In the genomic region with DNA sequence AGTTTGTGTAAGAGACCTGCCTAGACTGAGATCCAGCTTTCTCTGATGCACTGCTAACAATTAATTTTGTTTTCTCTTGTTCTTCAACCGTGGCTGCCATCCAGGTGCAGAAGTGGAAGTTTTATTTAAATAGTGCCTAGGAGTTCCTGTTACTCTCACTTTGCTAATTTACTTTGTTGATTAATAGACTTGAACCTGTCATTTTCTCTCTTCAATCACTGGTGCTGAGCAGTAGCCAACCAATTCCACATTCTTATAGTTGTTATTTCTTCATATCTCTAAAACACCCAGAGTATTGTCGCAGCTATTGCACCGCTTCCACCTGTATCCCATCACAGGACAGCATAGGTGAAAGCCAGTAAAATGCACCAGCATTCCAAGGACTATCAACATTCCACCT, we compare ENCODE assay signal across 29 cellular contexts.
"Had no signal": no experiment of that assay in that cellular context is flagged by ENCODE, and none has a peak within 500 bp of the region (broad histone marks: within the 10 kb centered on the region; RNA-seq: fewer than 3 reads in every experiment).

No MANE protein-coding gene starts in this region.

- H3K36me3 ChIP-seq: brain microvascular endothelial cell had no signal

- H3K27ac ChIP-seq: brain microvascular endothelial cell, PC-9 had no signal

- H3K4me3 ChIP-seq: PC-9 had no signal

- ATAC-seq: activated naive CD8-positive, alpha-beta T cell treated with anti-CD3 and anti-CD28 coated beads, Interleukin-2, amount 50 U/mL, for 24 hours; activated T-cell treated with anti-CD3 and anti-CD28 coated beads, Interleukin-2, amount 50 U/mL, for 4 hours had no signal

- H3K27me3 ChIP-seq: brain microvascular endothelial cell had no signal

- DNase-seq: activated B cell treated with CpG ODN at 0.5 μM for 24 hours; activated CD4-positive, alpha-beta memory T cell treated with anti-CD3 and anti-CD28 coated beads for 36 hours; activated CD4-positive, alpha-beta T cell treated with anti-CD3 and anti-CD28 coated beads for 4 hours; activated CD4-positive, alpha-beta T cell treated with anti-CD3 and anti-CD28 coated beads, Interleukin-2, amount 50 U/mL, for 1 hour; activated CD4-positive, CD25-positive, alpha-beta regulatory T cell treated with anti-CD3 and anti-CD28 coated beads, Interleukin-2, amount 50 U/mL, for 72 hours; activated CD8-positive, alpha-beta memory T cell treated with anti-CD3 and anti-CD28 coated beads, Interleukin-2, amount 50 U/mL, for 4 hours; activated gamma-delta T cell treated with Interleukin-2 at 50 U/mL for 16 hours; activated naive CD4-positive, alpha-beta T cell treated with anti-CD3 and anti-CD28 coated beads, Interleukin-2, amount 10 ng/mL, durations not matched to agents 7 days and 5 days; activated naive CD8-positive, alpha-beta T cell treated with anti-CD3 and anti-CD28 coated beads, Interleukin-2, amount 50 U/mL, for 24 hours; activated T-cell treated with anti-CD3 and anti-CD28 coated beads for 4 hours; activated T-cell treated with anti-CD3 and anti-CD28 coated beads, Interleukin-2, amount 50 U/mL, for 4 hours; amniotic stem cell; aorta; brain microvascular endothelial cell; central memory CD4-positive, alpha-beta T cell; Karpas-422; KBM-7; NCI-H1436 treated with DMSO at 0.1 percent for 48 hours; NCI-H1694 treated with DMSO at 0.1 percent for 48 hours; NCI-H2029; NCI-H2171; NCI-H524; NCI-H69; PC-9; Right ventricle myocardium superior; SW 1271; T-helper 1 cell; T-helper 2 cell; T-helper 9 cell had no signal
